Comparison of ENCODE assay signal across 17 cellular contexts in genomic region chr12:68896881-68897540, GRCh38. TPM values are rescaled to one million over a fixed set of nuclear protein-coding genes. Genes with fewer than 3 reads are reported as not detected.
A peak's percentile ranks its signal among the peaks of the same experiment; 100 is the strongest.
DNase-seq lines count a peak whose midpoint lies in the region; ATAC-seq, FAIRE-seq and TF ChIP-seq lines count a peak whose summit lies in the region.
"Had no signal": no experiment of that assay in that cellular context is flagged by ENCODE, and none has a peak within 500 bp of the region (broad histone marks: within the 10 kb centered on the region; RNA-seq: fewer than 3 reads in every experiment).

No MANE protein-coding gene starts in this region.

- H3K4me3 Mint-ChIP-seq in CD4-positive, alpha-beta T cell: no peak overlapping the region
- no peak overlapping the region for H3K4me3 Mint-ChIP-seq in activated CD8-positive, alpha-beta memory T cell treated with anti-CD3 and anti-CD28 coated beads, Interleukin-2, amount 10 ng/mL, durations not matched to agents 7 days and 5 days

- peak; percentile 71 for DNase-seq in CD1c-positive myeloid dendritic cell (ENCODE audit: extremely low spot score)
- DNase-seq in SKM-1 treated with dmso at 0.1 percent for 144 hours (lab: John Stamatoyannopoulos, UW; ENCODE audit: unreplicated experiment): peak; percentile 31
- DNase-seq in left kidney (ENCODE audit: low read depth, low spot score): peak; percentile 76
- DNase-seq in CD4-positive, alpha-beta T cell: no peak
- DNase-seq in GM12891 (ENCODE audit: insufficient read length, low spot score): no peak
- no peak for DNase-seq in activated CD8-positive, alpha-beta memory T cell treated with anti-CD3 and anti-CD28 coated beads, Interleukin-2, amount 10 ng/mL, durations not matched to agents 7 days and 5 days
- DNase-seq in dedifferentiated amniotic fluid mesenchymal stem cell (ENCODE audit: extremely low spot score): no peak
- DNase-seq: AML-193, DMS53, mucosa of descending colon, NCI-H1930, NCI-H748 treated with DMSO at 0.1 percent for 48 hours, SJCRH30 had no signal

- peak; percentile 59 for ATAC-seq in HG03432 (IDR thresholded peaks at IDR 0.05; ENCODE audit: unreplicated experiment)
- ATAC-seq in CD4-positive, alpha-beta T cell (ENCODE audit: poor library complexity): no peak
- ATAC-seq in activated CD8-positive, alpha-beta memory T cell treated with anti-CD3 and anti-CD28 coated beads, Interleukin-2, amount 10 ng/mL, durations not matched to agents 7 days and 5 days: no peak
- ATAC-seq: body of pancreas, mucosa of descending colon had no signal

- peaks cover 4% of the 10 kb centered on the region for H3K4me1 Mint-ChIP-seq in CD4-positive, alpha-beta T cell (ENCODE audit: low read depth)
- H3K4me1 Mint-ChIP-seq in activated CD8-positive, alpha-beta memory T cell treated with anti-CD3 and anti-CD28 coated beads, Interleukin-2, amount 10 ng/mL, durations not matched to agents 7 days and 5 days: peaks cover 5% of the 10 kb centered on the region

- TF ChIP-seq POLR2A in GM12891 (IDR thresholded peaks at IDR 0.05; ENCODE audit: low read depth, low read length): no peak

- H3K27me3 Mint-ChIP-seq in CD4-positive, alpha-beta T cell: no peaks in the 10 kb centered on the region
- H3K27me3 Mint-ChIP-seq in activated CD8-positive, alpha-beta memory T cell treated with anti-CD3 and anti-CD28 coated beads, Interleukin-2, amount 10 ng/mL, durations not matched to agents 7 days and 5 days: peaks cover 34% of the 10 kb centered on the region

- TF ChIP-seq CTCF in CD4-positive, alpha-beta T cell (IDR thresholded peaks at IDR 0.05): no peak

- no peak overlapping the region for H3K27ac ChIP-seq in CD4-positive, alpha-beta T cell (ENCODE audit: low read depth, low read length)
- H3K27ac ChIP-seq: SJCRH30, thyroid gland had no signal

- POLR2A ChIA-PET in CD4-positive, alpha-beta T cell (lab: Charles Lee): no interaction called here

- H3K9me3 ChIP-seq in CD4-positive, alpha-beta T cell (ENCODE audit: control insufficient read depth, low read length): no peaks in the 10 kb centered on the region
- H3K9me3 ChIP-seq: body of pancreas, mucosa of descending colon, SJCRH30, thyroid gland had no signal

- intact Hi-C loops in CD4-positive, alpha-beta T cell (cut with DNase I, micrococcal nuclease): no loop called here

- H3K9me3 Mint-ChIP-seq in CD4-positive, alpha-beta T cell: no peaks in the 10 kb centered on the region
- H3K9me3 Mint-ChIP-seq in activated CD8-positive, alpha-beta memory T cell treated with anti-CD3 and anti-CD28 coated beads, Interleukin-2, amount 10 ng/mL, durations not matched to agents 7 days and 5 days (ENCODE audit: low read depth): no peaks in the 10 kb centered on the region

- CTCF ChIA-PET in CD4-positive, alpha-beta T cell (lab: Charles Lee): interaction anchor here (1.0 kb wide), 1 partner anchor 14 kb away, joined by 3 read pairs; no protein-coding TSS in a partner anchor
- CTCF ChIA-PET in activated CD8-positive, alpha-beta memory T cell treated with anti-CD3 and anti-CD28 coated beads, Interleukin-2, amount 10 ng/mL, durations not matched to agents 7 days and 5 days (lab: Charles Lee): no interaction called here

- H3K27me3 ChIP-seq in CD4-positive, alpha-beta T cell (ENCODE audit: control insufficient read depth, insufficient read depth, low read length): no peaks in the 10 kb centered on the region
- H3K27me3 ChIP-seq: body of pancreas, SJCRH30, thyroid gland had no signal

- no peak overlapping the region for H3K27ac Mint-ChIP-seq in CD4-positive, alpha-beta T cell
- no peak overlapping the region for H3K27ac Mint-ChIP-seq in activated CD8-positive, alpha-beta memory T cell treated with anti-CD3 and anti-CD28 coated beads, Interleukin-2, amount 10 ng/mL, durations not matched to agents 7 days and 5 days

- no peaks in the 10 kb centered on the region for H3K36me3 Mint-ChIP-seq in CD4-positive, alpha-beta T cell (ENCODE audit: low read depth)
- H3K36me3 Mint-ChIP-seq in activated CD8-positive, alpha-beta memory T cell treated with anti-CD3 and anti-CD28 coated beads, Interleukin-2, amount 10 ng/mL, durations not matched to agents 7 days and 5 days: peaks cover 2% of the 10 kb centered on the region

- FAIRE-seq in GM12891 (lab: Jason Lieb, UNC): no peak
- FAIRE-seq: frontal cortex had no signal

TF ChIP-seq in GM12891, 5 proteins besides CTCF, POLR2A, EP300 and RAD21:
- no peak for TF ChIP-seq POU2F2 (IDR thresholded peaks at IDR 0.05; ENCODE audit: low read depth, low read length)
- TF ChIP-seq PAX5 (IDR thresholded peaks at IDR 0.05; ENCODE audit: insufficient read depth, low read length, severe bottlenecking): no peak
- no peak for TF ChIP-seq SPI1 (IDR thresholded peaks at IDR 0.05; ENCODE audit: low read depth, low read length)
- no peak for TF ChIP-seq TAF1 (IDR thresholded peaks at IDR 0.05; ENCODE audit: low read depth, low read length)
- TF ChIP-seq POLR2AphosphoS5 (IDR thresholded peaks at IDR 0.05; ENCODE audit: low read depth, low read length): no peak

RNA-seq across cellular contexts. Expression of gene CPM, which starts 36.0 kb away (rescaled TPM):
- 1 to 10 TPM; 1.9 to 2.2 TPM for total RNA-seq in CD4-positive, alpha-beta T cell
- polyA plus RNA-seq in GM12891 (2012; ENCODE audit: low read depth, missing spikeins): 0.85 TPM
- total RNA-seq in activated CD8-positive, alpha-beta memory T cell treated with anti-CD3 and anti-CD28 coated beads, Interleukin-2, amount 10 ng/mL, durations not matched to agents 7 days and 5 days: 1 to 10 TPM; 1.1 to 6.1 TPM

Comparison
In these comparisons a context has a peak if more than half of its experiments do, and no peak if none do; other contexts are left out.
1. DNase-seq: peak in CD1c-positive myeloid dendritic cell (single experiment), SKM-1 treated with dmso at 0.1 percent for 144 hours (single experiment) and left kidney (single experiment); none in CD4-positive, alpha-beta T cell (0 of 10), GM12891 (single experiment), activated CD8-positive, alpha-beta memory T cell treated with anti-CD3 and anti-CD28 coated beads, Interleukin-2, amount 10 ng/mL, durations not matched to agents 7 days and 5 days (single experiment) and dedifferentiated amniotic fluid mesenchymal stem cell (single experiment).